Comparison of ENCODE assay signal across 25 cellular contexts in the genomic region with DNA sequence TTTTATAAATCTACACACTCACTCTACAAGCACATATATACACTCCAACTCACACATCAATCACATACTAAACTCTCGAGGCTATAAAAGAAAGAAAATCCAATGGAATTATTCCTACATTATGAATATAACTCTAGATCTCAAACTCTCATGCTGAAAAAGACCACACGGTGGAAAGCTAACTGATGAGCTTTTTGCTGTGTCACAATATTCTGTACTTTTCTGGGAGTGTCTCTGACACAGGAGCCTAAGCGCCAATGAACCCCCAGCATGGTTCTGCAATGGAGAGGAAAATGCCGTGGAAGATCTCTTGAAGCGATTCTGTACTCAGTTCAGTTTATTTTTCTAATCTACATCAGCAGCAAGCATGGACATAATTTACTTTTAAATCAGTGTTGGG.
"Had no signal": no experiment of that assay in that cellular context is flagged by ENCODE, and none has a peak within 500 bp of the region (broad histone marks: within the 10 kb centered on the region; RNA-seq: fewer than 3 reads in every experiment).

No MANE protein-coding gene starts in this region.

- DNase-seq: Karpas-422, KG1, MG63, NCI-H1092, NCI-H1105 treated with DMSO at 0.1 percent for 48 hours, NCI-H1417 treated with DMSO at 0.1 percent for 48 hours, NCI-H146, NCI-H187, NCI-H2029, NCI-H2081 treated with DMSO at 0.1 percent for 48 hours, NCI-H2171, NCI-H226, NCI-H446, NCI-H510A, NCI-H524 treated with DMSO at 0.1 percent for 48 hours, NCI-H69, NCI-H774, PC-3, SHP77, SW 1271, T-cell had no signal

- H3K27ac ChIP-seq: HL-60, RWPE1 had no signal

- H3K4me1 Mint-ChIP-seq: T-cell had no signal

- H3K4me3 Mint-ChIP-seq: T-cell had no signal

- H3K36me3 Mint-ChIP-seq: T-cell had no signal

- H3K9me3 Mint-ChIP-seq: T-cell had no signal

- H3K27ac Mint-ChIP-seq: T-cell had no signal

- FAIRE-seq: HTR-8/SVneo had no signal

- H3K27me3 ChIP-seq: MG63 had no signal

- H3K9me3 ChIP-seq: MG63 had no signal

- ATAC-seq: Panc1, PC-3, T-cell had no signal

- H3K4me3 ChIP-seq: MG63 had no signal

- H3K36me3 ChIP-seq: MG63 had no signal
